In genomic region chr13:112773601-112774447, GRCh38 we compare ENCODE assay signal across 18 cellular contexts.
"Had no signal": no experiment of that assay in that cellular context is flagged by ENCODE, and none has a peak within 500 bp of the region (broad histone marks: within the 10 kb centered on the region; RNA-seq: fewer than 3 reads in every experiment).

No MANE protein-coding gene starts in this region.

- H3K27me3 ChIP-seq: right atrium auricular region, transverse colon, vagina had no signal

- H3K36me3 Mint-ChIP-seq: activated naive CD8-positive, alpha-beta T cell had no signal

- H3K27ac Mint-ChIP-seq: activated CD8-positive, alpha-beta T cell treated with anti-CD3 and anti-CD28 coated beads, Interleukin-2, amount 10 ng/mL, durations not matched to agents 7 days and 5 days; activated naive CD8-positive, alpha-beta T cell; activated T-cell treated with anti-CD3 and anti-CD28 coated beads, Interleukin-2, amount 50 U/mL, for 72 hours; T-helper 17 cell had no signal

- H3K4me3 Mint-ChIP-seq: activated CD8-positive, alpha-beta T cell treated with anti-CD3 and anti-CD28 coated beads, Interleukin-2, amount 10 ng/mL, durations not matched to agents 7 days and 5 days; activated naive CD8-positive, alpha-beta T cell; activated T-cell treated with anti-CD3 and anti-CD28 coated beads, Interleukin-2, amount 50 U/mL, for 72 hours; T-helper 17 cell had no signal

- H3K4me3 ChIP-seq: colonic mucosa, right atrium auricular region, transverse colon, vagina had no signal

- H3K9me3 ChIP-seq: colonic mucosa, right atrium auricular region, transverse colon, vagina had no signal

- H3K4me1 ChIP-seq: vagina had no signal

- H3K9me3 Mint-ChIP-seq: activated T-cell treated with anti-CD3 and anti-CD28 coated beads, Interleukin-2, amount 50 U/mL, for 72 hours had no signal

- H3K36me3 ChIP-seq: colonic mucosa, right atrium auricular region, transverse colon, vagina had no signal

- H3K27me3 Mint-ChIP-seq: activated naive CD8-positive, alpha-beta T cell; T-helper 17 cell had no signal

- DNase-seq: activated CD4-positive, alpha-beta T cell treated with anti-CD3 and anti-CD28 coated beads for 48 hours; activated CD8-positive, alpha-beta memory T cell treated with anti-CD3 and anti-CD28 coated beads, Interleukin-2, amount 50 U/mL, for 48 hours; activated CD8-positive, alpha-beta T cell treated with anti-CD3 and anti-CD28 coated beads, Interleukin-2, amount 10 ng/mL, durations not matched to agents 7 days and 5 days; activated gamma-delta T cell; activated T-cell treated with anti-CD3 and anti-CD28 coated beads, Interleukin-2, amount 50 U/mL, for 72 hours; amniotic stem cell; central memory CD4-positive, alpha-beta T cell; colonic mucosa; foreskin fibroblast; stimulated activated CD4-positive, alpha-beta T cell treated with anti-CD3 and anti-CD28 coated beads, Interleukin-15, amount 100 ng/mL, for 24 hours; stimulated activated CD4-positive, alpha-beta T cell treated with anti-CD3 and anti-CD28 coated beads, Interleukin-4, amount 100 ng/mL, for 1 hour; stimulated activated naive CD4-positive, alpha-beta T cell treated with Interleukin-2 at 50 U/mL for 16 hours; substantia nigra; T-helper 17 cell had no signal

- ATAC-seq: activated CD8-positive, alpha-beta T cell treated with anti-CD3 and anti-CD28 coated beads, Interleukin-2, amount 10 ng/mL, durations not matched to agents 7 days and 5 days; activated T-cell treated with anti-CD3 and anti-CD28 coated beads, Interleukin-2, amount 50 U/mL, for 72 hours; T-helper 17 cell had no signal

- H3K27ac ChIP-seq: colonic mucosa, transverse colon, vagina had no signal
